Comparison of ENCODE assay signal across 20 cellular contexts in the genomic region with DNA sequence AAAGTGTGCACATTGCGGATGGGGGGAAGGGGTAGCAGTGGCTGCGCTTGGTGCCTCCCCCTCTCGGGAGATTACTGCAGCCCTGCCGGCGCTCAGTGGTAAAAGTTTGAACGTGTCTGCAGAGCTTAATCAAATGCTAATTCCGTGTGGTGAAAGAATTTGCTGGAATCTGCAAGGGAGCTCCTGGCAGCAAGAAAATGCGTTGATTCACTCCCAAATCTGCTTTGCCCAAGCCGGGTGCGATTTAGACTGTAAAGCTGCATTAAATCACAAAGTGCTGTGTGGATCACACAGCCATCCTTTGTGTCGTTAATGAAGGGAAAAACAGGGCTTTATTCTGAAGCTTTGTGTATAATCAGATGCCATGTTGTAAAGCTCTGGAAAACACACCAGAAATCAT.
DNase-seq lines count a peak whose midpoint lies in the region; ATAC-seq, FAIRE-seq and TF ChIP-seq lines count a peak whose summit lies in the region.
"Had no signal": no experiment of that assay in that cellular context is flagged by ENCODE, and none has a peak within 500 bp of the region (broad histone marks: within the 10 kb centered on the region; RNA-seq: fewer than 3 reads in every experiment).

No MANE protein-coding gene starts in this region.

- H2BK5ac ChIP-seq in mesendoderm (ENCODE audit: low read length): no peak overlapping the region

- H3K18ac ChIP-seq in mesendoderm (ENCODE audit: low read length): peak overlapping the region; percentile 94

- TF ChIP-seq CTCF in A549 (IDR thresholded peaks at IDR 0.05) (no peak), upper lobe of left lung (IDR thresholded peaks at IDR 0.05) (no peak)
- no peak for TF ChIP-seq CTCF in CD8-positive, alpha-beta T cell (IDR thresholded peaks at IDR 0.05)

- H3K56ac ChIP-seq in mesendoderm (ENCODE audit: low read length): peak overlapping the region; percentile 58

- H3K9me3 ChIP-seq in A549: no peaks in the 10 kb centered on the region
- no peaks in the 10 kb centered on the region for H3K9me3 ChIP-seq in ectodermal cell (ENCODE audit: control insufficient read depth, low read length)
- H3K9me3 ChIP-seq in upper lobe of left lung: no peaks in the 10 kb centered on the region
- no peaks in the 10 kb centered on the region for H3K9me3 ChIP-seq in CD8-positive, alpha-beta T cell (ENCODE audit: low read length)
- H3K9me3 ChIP-seq: pancreas had no signal

- ATAC-seq in A549 (no peak), upper lobe of left lung (ENCODE audit: low FRiP score in 2 of 2) (no peak), GM18498 (IDR thresholded peaks at IDR 0.05; ENCODE audit: unreplicated experiment) (no peak), HG03159 (IDR thresholded peaks at IDR 0.05; ENCODE audit: unreplicated experiment) (no peak)
- no peak for ATAC-seq in CD8-positive, alpha-beta T cell
- ATAC-seq: pancreas; SK-N-SH treated with all-trans-retinoic acid at 6 μM for 48 hours; stimulated activated naive CD8-positive, alpha-beta T cell treated with anti-CD3 and anti-CD28 coated beads, Interleukin-15, amount 100 ng/mL, for 72 hours had no signal

- H3K4me1 ChIP-seq in A549: no peaks in the 10 kb centered on the region
- peaks cover 8% of the 10 kb centered on the region for H3K4me1 ChIP-seq in ectodermal cell (ENCODE audit: control insufficient read depth, insufficient read depth, low read length)
- no peaks in the 10 kb centered on the region for H3K4me1 ChIP-seq in mesendoderm (ENCODE audit: control insufficient read depth, low read depth, low read length)
- no peaks in the 10 kb centered on the region for H3K4me1 ChIP-seq in upper lobe of left lung
- peaks cover 3% of the 10 kb centered on the region for H3K4me1 ChIP-seq in CD8-positive, alpha-beta T cell (ENCODE audit: insufficient read depth, low read length)
- H3K4me1 ChIP-seq: pancreas had no signal

- H3K27ac Mint-ChIP-seq in CD8-positive, alpha-beta T cell: no peak overlapping the region
- H3K27ac Mint-ChIP-seq: dendritic cell treated with granulocyte-macrophage colony-stimulating factor and Interleukin-4, amounts not matched to agents 40 ng/mL and 50 ng/mL, for 4 days; mesothelial cell of epicardium; stimulated activated naive CD8-positive, alpha-beta T cell treated with anti-CD3 and anti-CD28 coated beads, Interleukin-15, amount 100 ng/mL, for 72 hours had no signal

- WGBS in A549 (ENCODE audit: missing lambda C conversion rate): 62% methylated on average over 10 of the region's 11 CpGs
- WGBS in ectodermal cell, 2 experiments: 4 to 5% methylated on average over 11 of the region's 11 CpGs
- no CpG with 5 or more reads among the region's 11 CpGs for WGBS in mesendoderm (ENCODE audit: extremely low coverage, insufficient coverage, low lambda C conversion rate)
- WGBS in upper lobe of left lung, 2 donors: 44 to 59% methylated on average over 8 to 11 of the region's 11 CpGs

- no peak overlapping the region for H2AK5ac ChIP-seq in mesendoderm (ENCODE audit: low read length)

- no peaks in the 10 kb centered on the region for H3K79me1 ChIP-seq in mesendoderm (ENCODE audit: low read length)

- H3K4me1 Mint-ChIP-seq in CD8-positive, alpha-beta T cell (ENCODE audit: low read depth): peaks cover 10% of the 10 kb centered on the region

- CTCF ChIA-PET in A549 (lab: Yijun Ruan, JAX): interaction anchor here (0.6 kb wide), 1 partner anchor 593 kb away, joined by 3 read pairs; no protein-coding TSS in a partner anchor
- CTCF ChIA-PET in CD8-positive, alpha-beta T cell (lab: Charles Lee): interaction anchor here (0.6 kb wide), 2 partner anchors 612 to 919 kb away, joined by 3 to 4 read pairs; no protein-coding TSS in a partner anchor

- H3K79me2 ChIP-seq in mesendoderm (ENCODE audit: control insufficient read depth, insufficient read depth, low read length): no peaks in the 10 kb centered on the region

- no peak overlapping the region for H3K27ac ChIP-seq in A549
- peak overlapping the region; percentile 26 for H3K27ac ChIP-seq in ectodermal cell (ENCODE audit: insufficient read depth, low read depth, low read length, poor library complexity, severe bottlenecking)
- no peak overlapping the region for H3K27ac ChIP-seq in mesendoderm (ENCODE audit: low read depth, low read length)
- H3K27ac ChIP-seq in upper lobe of left lung: no peak overlapping the region
- no peak overlapping the region for H3K27ac ChIP-seq in CD8-positive, alpha-beta T cell (ENCODE audit: low read depth, low read length)
- H3K27ac ChIP-seq: 22Rv1, pancreas had no signal

- peaks cover 3% of the 10 kb centered on the region for H3K27me3 Mint-ChIP-seq in CD8-positive, alpha-beta T cell (ENCODE audit: low read depth)

- H3K4me3 Mint-ChIP-seq in CD8-positive, alpha-beta T cell: no peak overlapping the region
- H3K4me3 Mint-ChIP-seq: dendritic cell treated with granulocyte-macrophage colony-stimulating factor and Interleukin-4, amounts not matched to agents 40 ng/mL and 50 ng/mL, for 4 days; mesothelial cell of epicardium; stimulated activated naive CD8-positive, alpha-beta T cell treated with anti-CD3 and anti-CD28 coated beads, Interleukin-15, amount 100 ng/mL, for 72 hours had no signal

- H4K5ac ChIP-seq in mesendoderm (ENCODE audit: low read length): no peak overlapping the region

- no peak overlapping the region for H3K23ac ChIP-seq in mesendoderm (ENCODE audit: low read length)

- no peak for TF ChIP-seq RAD21 in A549 (conservative IDR thresholded peaks at IDR 0.05 in 1 of 2, IDR thresholded peaks at IDR 0.05 in 1 of 2)

- H4K8ac ChIP-seq in mesendoderm (ENCODE audit: low read depth, low read length): no peak overlapping the region

- no peak overlapping the region for H3K4me3 ChIP-seq in A549
- H3K4me3 ChIP-seq in ectodermal cell (ENCODE audit: insufficient read depth, low read depth, low read length): no peak overlapping the region
- no peak overlapping the region for H3K4me3 ChIP-seq in mesendoderm (ENCODE audit: low read length)
- H3K4me3 ChIP-seq in upper lobe of left lung: no peak overlapping the region
- H3K4me3 ChIP-seq in CD8-positive, alpha-beta T cell (ENCODE audit: low read depth, low read length): no peak overlapping the region
- H3K4me3 ChIP-seq: pancreas had no signal

- POLR2A ChIA-PET in A549 (lab: Yijun Ruan, JAX): no interaction called here
- POLR2A ChIA-PET in CD8-positive, alpha-beta T cell (lab: Charles Lee): no interaction called here

- H3K27me3 ChIP-seq in ectodermal cell (ENCODE audit: control insufficient read depth, insufficient read depth, low read length, poor library complexity, severe bottlenecking) (no peaks in the 10 kb centered on the region), mesendoderm (ENCODE audit: insufficient read depth, low read length, poor library complexity) (no peaks in the 10 kb centered on the region), upper lobe of left lung (no peaks in the 10 kb centered on the region)
- no peaks in the 10 kb centered on the region for H3K27me3 ChIP-seq in CD8-positive, alpha-beta T cell (ENCODE audit: insufficient read depth, low read length)
- H3K27me3 ChIP-seq: pancreas had no signal

- FAIRE-seq in A549 (lab: Jason Lieb, UNC): no peak
- FAIRE-seq: GM19239, pancreas, TTC549 had no signal

- DNase-seq in A549 (ENCODE audit: low read depth in 1 of 2, low spot score in 1 of 2) (no peak), NCI-H1048 (lab: John Stamatoyannopoulos, UW) (peak; percentile 1), mesendoderm (peak; percentile 70), upper lobe of left lung (no peak)
- DNase-seq in CD8-positive, alpha-beta T cell: no peak
- DNase-seq: activated CD4-positive, alpha-beta T cell treated with anti-CD3 and anti-CD28 coated beads, Interleukin-2, amount 50 U/mL, for 48 hours; amniotic stem cell; GF-D8; NCI-H1694 treated with DMSO at 0.1 percent for 48 hours; pancreas; stimulated activated naive CD8-positive, alpha-beta T cell treated with anti-CD3 and anti-CD28 coated beads, Interleukin-15, amount 100 ng/mL, for 72 hours had no signal

- TF ChIP-seq POLR2A in A549 (IDR thresholded peaks at IDR 0.05; ENCODE audit: low read length) (no peak), upper lobe of left lung (IDR thresholded peaks at IDR 0.05) (no peak)

- no peak overlapping the region for H2BK15ac ChIP-seq in mesendoderm (replicated peaks; ENCODE audit: low read depth)

- H3K4ac ChIP-seq in mesendoderm (ENCODE audit: low read depth, low read length): peak overlapping the region; percentile 52

- TF ChIP-seq EP300 in A549 (IDR thresholded peaks at IDR 0.05) (no peak), upper lobe of left lung (IDR thresholded peaks at IDR 0.05) (no peak)

- H3K4me2 ChIP-seq in A549 (no peak overlapping the region), mesendoderm (ENCODE audit: low read length) (no peak overlapping the region)

- H3K9ac ChIP-seq in mesendoderm (ENCODE audit: low read length): peak overlapping the region; percentile 36

- no peak overlapping the region for H2BK120ac ChIP-seq in mesendoderm (ENCODE audit: low read depth, low read length)

- intact Hi-C loops in CD8-positive, alpha-beta T cell (cut with DNase I, micrococcal nuclease): no loop called here

- H3K36me3 Mint-ChIP-seq in CD8-positive, alpha-beta T cell: no peaks in the 10 kb centered on the region
- H3K36me3 Mint-ChIP-seq: mesothelial cell of epicardium had no signal

- H3K36me3 ChIP-seq in ectodermal cell (ENCODE audit: control insufficient read depth, insufficient read depth, low read length) (no peaks in the 10 kb centered on the region), mesendoderm (ENCODE audit: control insufficient read depth, insufficient read depth, low read length) (no peaks in the 10 kb centered on the region), upper lobe of left lung (no peaks in the 10 kb centered on the region)
- no peaks in the 10 kb centered on the region for H3K36me3 ChIP-seq in CD8-positive, alpha-beta T cell (ENCODE audit: insufficient read depth, low read length)
- H3K36me3 ChIP-seq: pancreas had no signal

- no peaks in the 10 kb centered on the region for H3K9me3 Mint-ChIP-seq in CD8-positive, alpha-beta T cell
- H3K9me3 Mint-ChIP-seq: dendritic cell treated with granulocyte-macrophage colony-stimulating factor and Interleukin-4, amounts not matched to agents 40 ng/mL and 50 ng/mL, for 4 days; stimulated activated naive CD8-positive, alpha-beta T cell treated with anti-CD3 and anti-CD28 coated beads, Interleukin-15, amount 100 ng/mL, for 72 hours had no signal

TF ChIP-seq in A549, 52 proteins besides CTCF, POLR2A, EP300 and RAD21:
- TF ChIP-seq NFE2L2 (conservative IDR thresholded peaks at IDR 0.05; ENCODE audit: low read length): no peak
- peak; percentile 22 for TF ChIP-seq MAFK (IDR thresholded peaks at IDR 0.05; ENCODE audit: partially characterized antibody)

Comparison
In these comparisons a context has a peak if more than half of its experiments do, and no peak if none do; other contexts are left out.
1. DNase-seq: peak in NCI-H1048 (single experiment) and mesendoderm (single experiment); none in A549 (0 of 2), upper lobe of left lung (0 of 2) and CD8-positive, alpha-beta T cell (0 of 7).